ENCODE assay signal across 9 cellular contexts in the genomic region with DNA sequence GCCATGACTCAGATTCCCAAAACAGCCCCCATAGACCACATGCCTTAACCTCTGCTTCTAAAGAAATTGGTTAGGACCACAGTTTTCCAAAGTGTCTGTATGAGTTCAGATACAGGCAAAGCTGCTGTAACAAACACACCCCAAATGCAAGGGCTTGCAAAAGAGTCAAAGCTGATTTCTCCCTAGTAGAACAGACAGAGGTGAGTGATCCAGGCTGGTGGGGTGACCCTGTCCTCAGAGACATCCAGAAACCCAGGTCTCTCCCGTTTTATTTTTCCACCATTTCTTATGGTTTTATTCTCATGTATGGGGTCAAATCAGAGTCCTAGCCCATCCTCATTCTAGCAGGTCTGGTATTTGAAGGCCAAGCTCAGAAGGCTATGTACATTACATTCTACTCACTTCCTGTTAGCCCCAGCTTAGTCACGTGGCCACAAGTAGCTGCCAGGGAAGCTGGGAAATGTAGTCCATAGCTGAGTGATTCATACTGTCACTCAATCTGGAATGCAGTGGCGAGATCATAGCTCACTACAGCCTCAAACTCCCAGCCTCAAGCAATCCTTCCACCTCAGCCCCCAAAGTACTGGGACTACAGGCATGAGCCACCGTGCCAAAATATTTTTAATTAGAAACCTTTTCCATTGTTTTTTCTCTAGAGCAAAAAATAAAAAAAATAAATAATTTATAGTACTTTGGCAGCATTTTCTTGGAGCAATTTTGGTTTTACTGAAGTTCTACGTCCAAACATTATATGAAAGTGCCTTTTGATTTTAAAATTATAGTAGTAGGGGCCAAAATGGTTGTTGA.
DNase-seq lines count a peak whose midpoint lies in the region; ATAC-seq and TF ChIP-seq lines count a peak whose summit lies in the region.
"Had no signal": no experiment of that assay in that cellular context is flagged by ENCODE, and none has a peak within 500 bp of the region (broad histone marks: within the 10 kb centered on the region; RNA-seq: fewer than 3 reads in every experiment).

No MANE protein-coding gene starts in this region.

- POLR2A ChIA-PET in activated CD4-positive, alpha-beta memory T cell treated with anti-CD3 and anti-CD28 coated beads for 36 hours (lab: Charles Lee), result no interaction called here

- peaks cover 2% of the 10 kb centered on the region for H3K9me3 Mint-ChIP-seq in activated CD4-positive, alpha-beta memory T cell treated with anti-CD3 and anti-CD28 coated beads for 36 hours

- no peaks in the 10 kb centered on the region for H3K36me3 Mint-ChIP-seq in activated CD4-positive, alpha-beta memory T cell treated with anti-CD3 and anti-CD28 coated beads for 36 hours

- DNase-seq in NCI-H82 (lab: John Stamatoyannopoulos, UW) (peak; percentile 66), NCI-H82 treated with DMSO at 0.1 percent for 48 hours (lab: John Stamatoyannopoulos, UW; ENCODE audit: unreplicated experiment) (no peak), lung microvascular endothelial cell (ENCODE audit: low read depth in 2 of 2) (peak; percentile 69 to 78), NCI-H774 (lab: John Stamatoyannopoulos, UW) (no peak), NCI-H187 treated with DMSO at 0.1 percent for 48 hours (lab: John Stamatoyannopoulos, UW) (no peak)
- peak; percentile 30 for DNase-seq in activated CD4-positive, alpha-beta memory T cell treated with anti-CD3 and anti-CD28 coated beads for 36 hours

- no peaks in the 10 kb centered on the region for H4K20me1 ChIP-seq in Loucy (ENCODE audit: insufficient read depth, low read length, poor library complexity, severe bottlenecking)
- H4K20me1 ChIP-seq: BLaER1 had no signal

- H3F3A ChIP-seq in Loucy (ENCODE audit: low read depth), result no peaks in the 10 kb centered on the region

- no peak overlapping the region for H3K4me2 ChIP-seq in Loucy (ENCODE audit: low read depth, low read length, poor library complexity, severe bottlenecking)
- H3K4me2 ChIP-seq: BLaER1 had no signal

- no peaks in the 10 kb centered on the region for H3K79me2 ChIP-seq in Loucy (ENCODE audit: insufficient read depth, low read length)

- H3K4me1 ChIP-seq in Loucy (ENCODE audit: insufficient read depth, low read length, poor library complexity, severe bottlenecking), result no peaks in the 10 kb centered on the region
- H3K4me1 ChIP-seq: BLaER1 had no signal

- H2AFZ ChIP-seq in Loucy (ENCODE audit: low read length), result peak overlapping the region; percentile 24; the same call in 1 of the 2 replicates

- H3K9me3 ChIP-seq in Loucy (ENCODE audit: insufficient read depth, low read depth, low read length), result no peaks in the 10 kb centered on the region
- H3K9me3 ChIP-seq: BLaER1 had no signal

- no peak overlapping the region for H3K27ac Mint-ChIP-seq in activated CD4-positive, alpha-beta memory T cell treated with anti-CD3 and anti-CD28 coated beads for 36 hours

- intact Hi-C loops in activated CD4-positive, alpha-beta memory T cell treated with anti-CD3 and anti-CD28 coated beads for 36 hours (cut with micrococcal nuclease), result no loop called here

- H3K27me3 Mint-ChIP-seq in activated CD4-positive, alpha-beta memory T cell treated with anti-CD3 and anti-CD28 coated beads for 36 hours, result no peaks in the 10 kb centered on the region

- CTCF ChIA-PET in activated CD4-positive, alpha-beta memory T cell treated with anti-CD3 and anti-CD28 coated beads for 36 hours (lab: Charles Lee), result interaction anchor here (1.0 to 1.6 kb wide), 2 partner anchors 15 to 202 kb away, joined by 3 to 5 read pairs; no protein-coding TSS in a partner anchor

- no peaks in the 10 kb centered on the region for H3K27me3 ChIP-seq in Loucy (ENCODE audit: insufficient read depth, low read length, poor library complexity, severe bottlenecking)
- H3K27me3 ChIP-seq: BLaER1 had no signal

- H3K36me3 ChIP-seq in Loucy (ENCODE audit: insufficient read depth, low read length), result no peaks in the 10 kb centered on the region
- H3K36me3 ChIP-seq: BLaER1 had no signal

- H3K9me2 ChIP-seq in Loucy (replicated peaks; ENCODE audit: low read depth, low read length), result no peaks in the 10 kb centered on the region

- no peak overlapping the region for H3K4me3 Mint-ChIP-seq in activated CD4-positive, alpha-beta memory T cell treated with anti-CD3 and anti-CD28 coated beads for 36 hours

- no peak overlapping the region for H3K9ac ChIP-seq in Loucy (ENCODE audit: low read depth, low read length, poor library complexity, severe bottlenecking)
- H3K9ac ChIP-seq: BLaER1 had no signal

- no peak for ATAC-seq in GM18870 (IDR thresholded peaks at IDR 0.05; ENCODE audit: unreplicated experiment)

- no peaks in the 10 kb centered on the region for H3K4me1 Mint-ChIP-seq in activated CD4-positive, alpha-beta memory T cell treated with anti-CD3 and anti-CD28 coated beads for 36 hours (ENCODE audit: low read depth)

- H3K4me3 ChIP-seq in Loucy (ENCODE audit: low read length, poor library complexity, severe bottlenecking), result no peak overlapping the region
- H3K4me3 ChIP-seq: BLaER1 had no signal

- TF ChIP-seq CTCF in Loucy (conservative IDR thresholded peaks at IDR 0.05; ENCODE audit: low read length), result no peak

Comparison
In these comparisons a context has a peak if more than half of its experiments do, and no peak if none do; other contexts are left out.
1. DNase-seq: peak in NCI-H82 (single experiment), activated CD4-positive, alpha-beta memory T cell treated with anti-CD3 and anti-CD28 coated beads for 36 hours (single experiment) and lung microvascular endothelial cell (2 of 2); none in NCI-H82 treated with DMSO at 0.1 percent for 48 hours (single experiment), NCI-H774 (single experiment) and NCI-H187 treated with DMSO at 0.1 percent for 48 hours (single experiment).